Comparison of ENCODE assay signal across 8 cellular contexts in the genomic region with DNA sequence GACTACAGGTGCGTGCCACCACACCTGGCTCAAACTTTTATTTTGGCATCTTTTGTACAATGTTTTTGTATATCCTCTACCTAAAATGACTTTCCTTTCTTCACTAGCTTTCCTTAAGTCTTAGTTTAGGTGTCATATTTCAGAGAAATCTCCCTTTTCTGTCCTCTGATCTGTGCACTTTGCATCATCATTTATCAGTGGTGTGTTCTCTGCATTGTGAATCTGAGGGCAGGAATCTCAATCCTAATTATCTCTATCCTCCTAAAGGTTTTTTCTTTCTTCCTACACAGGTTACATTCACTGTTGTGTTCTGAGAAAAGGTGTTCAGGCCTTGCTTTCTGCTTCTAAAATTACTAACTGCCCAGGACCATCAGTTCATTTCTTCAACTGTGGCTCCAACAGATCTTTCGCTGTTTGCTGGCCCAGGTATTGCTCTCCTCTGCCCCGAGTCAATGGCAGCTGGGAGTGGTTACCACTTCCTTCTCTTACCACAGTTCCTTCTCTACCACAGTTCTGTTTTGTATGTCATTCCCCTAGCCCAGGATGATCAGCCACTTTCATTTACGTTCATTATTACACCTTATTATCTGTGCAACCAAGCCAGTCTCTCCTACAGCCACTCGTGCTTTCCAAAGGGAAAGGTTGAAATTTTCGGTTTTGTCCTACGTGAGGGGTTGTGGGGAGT. TPM values are rescaled to one million over a fixed set of nuclear protein-coding genes. Genes with fewer than 3 reads are reported as not detected.
DNase-seq lines count a peak whose midpoint lies in the region; ATAC-seq and TF ChIP-seq lines count a peak whose summit lies in the region.

No MANE protein-coding gene starts in this region.

- peak; percentile 93 for ATAC-seq in GM21360 (IDR thresholded peaks at IDR 0.05; ENCODE audit: unreplicated experiment)
- peak; percentile 95 for ATAC-seq in HG03521 (IDR thresholded peaks at IDR 0.05; ENCODE audit: unreplicated experiment)

- H3K4me1 ChIP-seq in CD4-positive, alpha-beta memory T cell (ENCODE audit: insufficient read depth, low read length), result peaks cover 90% of the 10 kb centered on the region
- H3K4me1 ChIP-seq in spleen, result peaks cover 26 to 100% (median 72%) of the 10 kb centered on the region in 6 donors

- TF ChIP-seq POLR2A in spleen (IDR thresholded peaks at IDR 0.05), result no peak

- intact Hi-C loops in CD4-positive, alpha-beta memory T cell (cut with micrococcal nuclease), result loop anchor here (1.0 kb wide), 1 partner anchor 15 kb away; no protein-coding TSS in a partner anchor
- intact Hi-C loops in spleen (cut with DNase I; ENCODE audit: low total_unique reads), result no loop called here

- H3K4me3 ChIP-seq in CD4-positive, alpha-beta memory T cell (ENCODE audit: low read length in 2 of 2), result peak overlapping the region; percentile 5 to 7
- peak overlapping the region in 3 of 8 donors; percentile 2 to 55 (median 5) for H3K4me3 ChIP-seq in spleen

- no peaks in the 10 kb centered on the region for H3K9me3 ChIP-seq in CD4-positive, alpha-beta memory T cell (ENCODE audit: control insufficient read depth in 1 of 2, low read length in 2 of 2)
- H3K9me3 ChIP-seq in spleen, result no peaks in the 10 kb centered on the region

- DNase-seq in CD4-positive, alpha-beta memory T cell, result peak; percentile 66 to 78 (median 70)
- peak; percentile 40 for DNase-seq in activated CD8-positive, alpha-beta memory T cell treated with anti-CD3 and anti-CD28 coated beads, Interleukin-2, amount 50 U/mL, for 4 hours
- DNase-seq in spleen (peak; percentile 78), endothelial cell (ENCODE audit: low spot score) (no peak), NCI-H82 (lab: John Stamatoyannopoulos, UW) (no peak), COR-L47 (lab: John Stamatoyannopoulos, UW) (no peak)

- H3K27me3 Mint-ChIP-seq in CD4-positive, alpha-beta memory T cell, result no peaks in the 10 kb centered on the region
- no peaks in the 10 kb centered on the region for H3K27me3 Mint-ChIP-seq in endothelial cell (ENCODE audit: unreplicated experiment)

- WGBS in spleen, 5 donors, result 29 to 50% (median 35%) methylated on average over 7 of the region's 7 CpGs

- no peak for TF ChIP-seq CTCF in spleen (IDR thresholded peaks at IDR 0.05 in 8 of 11, conservative IDR thresholded peaks at IDR 0.05 in 3 of 11)
- no peak for TF ChIP-seq CTCF in endothelial cell (IDR thresholded peaks at IDR 0.05; ENCODE audit: unreplicated experiment)

- no peaks in the 10 kb centered on the region for H3K9me3 Mint-ChIP-seq in CD4-positive, alpha-beta memory T cell
- H3K9me3 Mint-ChIP-seq in endothelial cell (ENCODE audit: unreplicated experiment), result no peaks in the 10 kb centered on the region

- no peak overlapping the region for H3K27ac ChIP-seq in CD4-positive, alpha-beta memory T cell (ENCODE audit: low read depth, low read length)
- peak overlapping the region in 7 of 8 donors; percentile 67 to 87 (median 83) for H3K27ac ChIP-seq in spleen

- peaks cover 65 to 91% (median 75%) of the 10 kb centered on the region in 4 donors for H3K4me1 Mint-ChIP-seq in CD4-positive, alpha-beta memory T cell
- H3K4me1 Mint-ChIP-seq in endothelial cell (ENCODE audit: unreplicated experiment), result peaks cover 43% of the 10 kb centered on the region

- H3K36me3 ChIP-seq in CD4-positive, alpha-beta memory T cell (ENCODE audit: insufficient read depth, low read length), result no peaks in the 10 kb centered on the region
- no peaks in the 10 kb centered on the region for H3K36me3 ChIP-seq in spleen

- CTCF ChIA-PET in CD4-positive, alpha-beta memory T cell (lab: Charles Lee; ENCODE audit: partially characterized antibody), result interaction anchor here (0.8 to 2.9 kb wide), 12 partner anchors 10 to 120 kb away, joined by 3 to 24 read pairs (median 4); partner anchors contain the start of gene TGFBR1

- peaks cover 0 to 2% of the 10 kb centered on the region in 2 donors for H3K36me3 Mint-ChIP-seq in CD4-positive, alpha-beta memory T cell
- no peaks in the 10 kb centered on the region for H3K36me3 Mint-ChIP-seq in endothelial cell (ENCODE audit: low read depth, unreplicated experiment)

- H3K27me3 ChIP-seq in CD4-positive, alpha-beta memory T cell (ENCODE audit: insufficient read depth, low read length), result no peaks in the 10 kb centered on the region
- no peaks in the 10 kb centered on the region for H3K27me3 ChIP-seq in spleen (replicated peaks in 1 of 7)

- peak overlapping the region; percentile 33 to 95 (median 78) for H3K27ac Mint-ChIP-seq in CD4-positive, alpha-beta memory T cell
- no peak overlapping the region for H3K27ac Mint-ChIP-seq in endothelial cell (ENCODE audit: unreplicated experiment)

- peak overlapping the region; percentile 49 to 95 (median 78) for H3K4me3 Mint-ChIP-seq in CD4-positive, alpha-beta memory T cell
- H3K4me3 Mint-ChIP-seq in endothelial cell (ENCODE audit: unreplicated experiment), result no peak overlapping the region

- POLR2A ChIA-PET in CD4-positive, alpha-beta memory T cell (lab: Charles Lee; ENCODE audit: partially characterized antibody), result interaction anchor here (0.9 to 4.2 kb wide), 7 partner anchors 14 to 105 kb away, joined by 3 to 45 read pairs (median 3); partner anchors contain the start of gene TGFBR1

RNA-seq across cellular contexts. Expression of gene TGFBR1, which starts 14.0 kb away (rescaled TPM):
- 10 to 100 TPM; 26.4 to 27.4 TPM for total RNA-seq in CD4-positive, alpha-beta memory T cell
- polyA plus RNA-seq in CD4-positive, alpha-beta memory T cell, result 10 to 100 TPM; 19.1 to 21.4 TPM
- total RNA-seq in spleen (10 to 100 TPM; 33.5 to 60.8 (median 55.8) TPM), endothelial cell (ENCODE audit: unreplicated experiment) (206 TPM)
- polyA plus RNA-seq in spleen, result 10 to 100 TPM in 2 of 3 donors, 1 to 10 TPM in 1; 8.9 to 12.8 (median 10.1) TPM

Comparison
In these comparisons a context has a peak if more than half of its experiments do, and no peak if none do; other contexts are left out.
1. DNase-seq: peak in CD4-positive, alpha-beta memory T cell (5 of 5), activated CD8-positive, alpha-beta memory T cell treated with anti-CD3 and anti-CD28 coated beads, Interleukin-2, amount 50 U/mL, for 4 hours (single experiment) and spleen (single experiment); none in endothelial cell (single experiment), NCI-H82 (single experiment) and COR-L47 (single experiment).